18 cellular contexts compared by ENCODE assay signal in genomic region chr6:47934023-47934422, GRCh38.
"Had no signal": no experiment of that assay in that cellular context is flagged by ENCODE, and none has a peak within 500 bp of the region (broad histone marks: within the 10 kb centered on the region; RNA-seq: fewer than 3 reads in every experiment).

No MANE protein-coding gene starts in this region.

- ATAC-seq: activated naive CD4-positive, alpha-beta T cell treated with anti-CD3 and anti-CD28 coated beads, Interleukin-2, amount 50 U/mL, for 72 hours; activated T-helper 17 cell treated with anti-CD3 and anti-CD28 coated beads, Interleukin-2, amount 50 U/mL, for 72 hours; left colon; naive thymus-derived CD4-positive, alpha-beta T cell had no signal

- H3K36me3 ChIP-seq: esophagus muscularis mucosa, thoracic aorta, WERI-Rb-1 had no signal

- H3K4me1 ChIP-seq: esophagus muscularis mucosa had no signal

- H3K27me3 ChIP-seq: esophagus muscularis mucosa had no signal

- H3K4me3 ChIP-seq: esophagus muscularis mucosa, lung, thoracic aorta had no signal

- DNase-seq: activated CD8-positive, alpha-beta memory T cell treated with anti-CD3 and anti-CD28 coated beads for 24 hours; activated CD8-positive, alpha-beta memory T cell treated with anti-CD3 and anti-CD28 coated beads, Interleukin-2, amount 50 U/mL, for 4 hours; activated T-cell treated with anti-CD3 and anti-CD28 coated beads, Interleukin-2, amount 50 U/mL, for 24 hours; aorta; caudate nucleus; effector memory CD4-positive, alpha-beta T cell; left colon; naive thymus-derived CD4-positive, alpha-beta T cell; retina; stimulated activated CD4-positive, alpha-beta T cell treated with anti-CD3 and anti-CD28 coated beads, Interleukin-4, amount 100 ng/mL, for 24 hours; stimulated activated naive CD4-positive, alpha-beta T cell treated with Interleukin-2 at 50 U/mL for 16 hours; SW 1271; WERI-Rb-1 had no signal

- H3K9me3 ChIP-seq: esophagus muscularis mucosa, thoracic aorta had no signal

- H3K27ac ChIP-seq: esophagus muscularis mucosa, thoracic aorta, WERI-Rb-1 had no signal
